ENCODE assay signal across 1 cellular context in the genomic region with DNA sequence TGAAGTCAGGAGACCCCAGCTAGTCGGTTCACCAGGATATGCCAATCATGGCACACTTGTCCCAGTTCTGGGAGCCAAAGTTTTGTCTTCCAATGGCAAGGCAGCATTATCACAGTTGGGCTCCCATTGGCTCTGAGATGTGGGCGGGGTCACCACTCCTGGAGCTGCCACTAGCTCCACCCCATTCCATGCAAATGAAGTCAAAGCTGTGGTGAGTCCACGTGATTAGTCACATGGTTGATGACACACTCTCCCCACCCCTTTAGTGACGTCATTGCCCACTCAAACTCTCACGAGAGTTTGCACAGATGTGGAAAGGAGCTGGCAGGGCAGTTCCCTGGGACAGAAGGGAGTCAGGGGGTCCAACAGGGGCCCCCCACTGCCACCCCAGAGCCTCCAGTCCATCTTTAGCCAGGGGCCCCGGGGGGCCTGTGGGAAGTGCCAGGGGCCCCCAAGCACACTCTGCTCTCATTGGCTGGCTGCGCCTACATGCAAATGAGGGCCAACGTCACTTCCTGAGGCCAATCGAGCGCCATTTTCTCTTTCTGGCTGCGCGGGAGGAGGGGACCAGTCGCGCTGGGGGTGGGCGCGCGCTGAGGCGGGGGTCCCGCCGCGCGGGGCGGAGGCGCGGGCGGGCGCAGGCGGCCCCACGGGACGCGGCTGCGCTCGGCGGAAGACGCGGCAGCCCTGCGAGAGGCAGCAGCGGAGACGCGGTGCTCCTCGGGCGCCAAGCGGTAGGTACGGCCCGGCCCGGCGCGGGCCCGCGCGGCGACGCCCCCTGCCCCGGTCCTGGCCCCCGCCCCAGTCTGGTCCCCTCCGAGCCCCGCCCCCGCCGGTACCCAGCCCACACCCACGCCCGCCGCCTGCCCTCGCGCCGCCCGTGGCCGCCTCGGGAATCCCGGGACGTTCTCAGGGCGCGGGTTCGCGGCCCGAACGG.
TF ChIP-seq lines count a peak whose summit lies in the region.

A gene with protein sequence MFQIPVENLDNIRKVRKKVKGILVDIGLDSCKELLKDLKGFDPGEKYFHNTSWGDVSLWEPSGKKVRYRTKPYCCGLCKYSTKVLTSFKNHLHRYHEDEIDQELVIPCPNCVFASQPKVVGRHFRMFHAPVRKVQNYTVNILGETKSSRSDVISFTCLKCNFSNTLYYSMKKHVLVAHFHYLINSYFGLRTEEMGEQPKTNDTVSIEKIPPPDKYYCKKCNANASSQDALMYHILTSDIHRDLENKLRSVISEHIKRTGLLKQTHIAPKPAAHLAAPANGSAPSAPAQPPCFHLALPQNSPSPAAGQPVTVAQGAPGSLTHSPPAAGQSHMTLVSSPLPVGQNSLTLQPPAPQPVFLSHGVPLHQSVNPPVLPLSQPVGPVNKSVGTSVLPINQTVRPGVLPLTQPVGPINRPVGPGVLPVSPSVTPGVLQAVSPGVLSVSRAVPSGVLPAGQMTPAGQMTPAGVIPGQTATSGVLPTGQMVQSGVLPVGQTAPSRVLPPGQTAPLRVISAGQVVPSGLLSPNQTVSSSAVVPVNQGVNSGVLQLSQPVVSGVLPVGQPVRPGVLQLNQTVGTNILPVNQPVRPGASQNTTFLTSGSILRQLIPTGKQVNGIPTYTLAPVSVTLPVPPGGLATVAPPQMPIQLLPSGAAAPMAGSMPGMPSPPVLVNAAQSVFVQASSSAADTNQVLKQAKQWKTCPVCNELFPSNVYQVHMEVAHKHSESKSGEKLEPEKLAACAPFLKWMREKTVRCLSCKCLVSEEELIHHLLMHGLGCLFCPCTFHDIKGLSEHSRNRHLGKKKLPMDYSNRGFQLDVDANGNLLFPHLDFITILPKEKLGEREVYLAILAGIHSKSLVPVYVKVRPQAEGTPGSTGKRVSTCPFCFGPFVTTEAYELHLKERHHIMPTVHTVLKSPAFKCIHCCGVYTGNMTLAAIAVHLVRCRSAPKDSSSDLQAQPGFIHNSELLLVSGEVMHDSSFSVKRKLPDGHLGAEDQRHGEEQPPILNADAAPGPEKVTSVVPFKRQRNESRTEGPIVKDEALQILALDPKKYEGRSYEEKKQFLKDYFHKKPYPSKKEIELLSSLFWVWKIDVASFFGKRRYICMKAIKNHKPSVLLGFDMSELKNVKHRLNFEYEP (plus strand): TSS at position 524 of the 937 bp plus-strand sequence. CDS start 8,281 bp downstream, outside the sequence.

TF ChIP-seq in K562, 482 proteins besides CTCF, POLR2A, EP300 and RAD21 (continued from another document):
- TF ChIP-seq, protein P1, sequence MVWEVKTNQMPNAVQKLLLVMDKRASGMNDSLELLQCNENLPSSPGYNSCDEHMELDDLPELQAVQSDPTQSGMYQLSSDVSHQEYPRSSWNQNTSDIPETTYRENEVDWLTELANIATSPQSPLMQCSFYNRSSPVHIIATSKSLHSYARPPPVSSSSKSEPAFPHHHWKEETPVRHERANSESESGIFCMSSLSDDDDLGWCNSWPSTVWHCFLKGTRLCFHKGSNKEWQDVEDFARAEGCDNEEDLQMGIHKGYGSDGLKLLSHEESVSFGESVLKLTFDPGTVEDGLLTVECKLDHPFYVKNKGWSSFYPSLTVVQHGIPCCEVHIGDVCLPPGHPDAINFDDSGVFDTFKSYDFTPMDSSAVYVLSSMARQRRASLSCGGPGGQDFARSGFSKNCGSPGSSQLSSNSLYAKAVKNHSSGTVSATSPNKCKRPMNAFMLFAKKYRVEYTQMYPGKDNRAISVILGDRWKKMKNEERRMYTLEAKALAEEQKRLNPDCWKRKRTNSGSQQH (CRISPR knock-in tag; IDR thresholded peaks at IDR 0.05): no peak
- TF ChIP-seq NBN (IDR thresholded peaks at IDR 0.05; ENCODE audit: low read depth) (peak; percentile 95), CBFA2T2 (conservative IDR thresholded peaks at IDR 0.05) (peak; percentile 81), CHD2 (IDR thresholded peaks at IDR 0.05; ENCODE audit: low read depth, low read length) (peak; percentile 92), RAD51 (IDR thresholded peaks at IDR 0.05; ENCODE audit: borderline replicate concordance, low read depth) (peak; percentile 98), YY1 (IDR thresholded peaks at IDR 0.05; ENCODE audit: borderline replicate concordance in 1 of 3, control insufficient read depth in 1 of 3, extremely low read depth in 1 of 3, insufficient read depth in 3 of 3, insufficient read length in 1 of 3, insufficient replicate concordance in 2 of 3, low read depth in 1 of 3, low read length in 2 of 3) (peak; percentile 51 to 92 (median 85)), ATF1 (CRISPR knock-in tag; IDR thresholded peaks at IDR 0.05) (peak; percentile 57), ATF1 (tag; IDR thresholded peaks at IDR 0.05) (peak; percentile 99)
- TF ChIP-seq, protein P2, sequence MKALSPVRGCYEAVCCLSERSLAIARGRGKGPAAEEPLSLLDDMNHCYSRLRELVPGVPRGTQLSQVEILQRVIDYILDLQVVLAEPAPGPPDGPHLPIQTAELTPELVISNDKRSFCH (CRISPR knock-in tag; IDR thresholded peaks at IDR 0.05): no peak
- TF ChIP-seq, protein P2 (tag; IDR thresholded peaks at IDR 0.05): no peak
- TF ChIP-seq, protein P3, sequence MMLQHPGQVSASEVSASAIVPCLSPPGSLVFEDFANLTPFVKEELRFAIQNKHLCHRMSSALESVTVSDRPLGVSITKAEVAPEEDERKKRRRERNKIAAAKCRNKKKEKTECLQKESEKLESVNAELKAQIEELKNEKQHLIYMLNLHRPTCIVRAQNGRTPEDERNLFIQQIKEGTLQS (IDR thresholded peaks at IDR 0.05): peak; percentile 100
- TF ChIP-seq, protein P3 (CRISPR knock-in tag; conservative IDR thresholded peaks at IDR 0.05): no peak
- TF ChIP-seq, protein P4, sequence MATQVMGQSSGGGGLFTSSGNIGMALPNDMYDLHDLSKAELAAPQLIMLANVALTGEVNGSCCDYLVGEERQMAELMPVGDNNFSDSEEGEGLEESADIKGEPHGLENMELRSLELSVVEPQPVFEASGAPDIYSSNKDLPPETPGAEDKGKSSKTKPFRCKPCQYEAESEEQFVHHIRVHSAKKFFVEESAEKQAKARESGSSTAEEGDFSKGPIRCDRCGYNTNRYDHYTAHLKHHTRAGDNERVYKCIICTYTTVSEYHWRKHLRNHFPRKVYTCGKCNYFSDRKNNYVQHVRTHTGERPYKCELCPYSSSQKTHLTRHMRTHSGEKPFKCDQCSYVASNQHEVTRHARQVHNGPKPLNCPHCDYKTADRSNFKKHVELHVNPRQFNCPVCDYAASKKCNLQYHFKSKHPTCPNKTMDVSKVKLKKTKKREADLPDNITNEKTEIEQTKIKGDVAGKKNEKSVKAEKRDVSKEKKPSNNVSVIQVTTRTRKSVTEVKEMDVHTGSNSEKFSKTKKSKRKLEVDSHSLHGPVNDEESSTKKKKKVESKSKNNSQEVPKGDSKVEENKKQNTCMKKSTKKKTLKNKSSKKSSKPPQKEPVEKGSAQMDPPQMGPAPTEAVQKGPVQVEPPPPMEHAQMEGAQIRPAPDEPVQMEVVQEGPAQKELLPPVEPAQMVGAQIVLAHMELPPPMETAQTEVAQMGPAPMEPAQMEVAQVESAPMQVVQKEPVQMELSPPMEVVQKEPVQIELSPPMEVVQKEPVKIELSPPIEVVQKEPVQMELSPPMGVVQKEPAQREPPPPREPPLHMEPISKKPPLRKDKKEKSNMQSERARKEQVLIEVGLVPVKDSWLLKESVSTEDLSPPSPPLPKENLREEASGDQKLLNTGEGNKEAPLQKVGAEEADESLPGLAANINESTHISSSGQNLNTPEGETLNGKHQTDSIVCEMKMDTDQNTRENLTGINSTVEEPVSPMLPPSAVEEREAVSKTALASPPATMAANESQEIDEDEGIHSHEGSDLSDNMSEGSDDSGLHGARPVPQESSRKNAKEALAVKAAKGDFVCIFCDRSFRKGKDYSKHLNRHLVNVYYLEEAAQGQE (CRISPR knock-in tag; IDR thresholded peaks at IDR 0.05; ENCODE audit: low read depth): peak; percentile 58; the same call in 1 of the 2 replicates
